In genomic region chr20:17775600-17775999, GRCh38 we compare ENCODE assay signal across 8 cellular contexts.
"Had no signal": no experiment of that assay in that cellular context is flagged by ENCODE, and none has a peak within 500 bp of the region (broad histone marks: within the 10 kb centered on the region; RNA-seq: fewer than 3 reads in every experiment).

No MANE protein-coding gene starts in this region.

- H3K4me2 ChIP-seq: GM23338 had no signal

- H3K27ac Mint-ChIP-seq: GM23338, H9, IgD-negative memory B cell had no signal

- ATAC-seq: GM23338 had no signal

- H3K27ac ChIP-seq: HL-60 had no signal

- H3K4me3 Mint-ChIP-seq: GM23338, H9, IgD-negative memory B cell had no signal

- FAIRE-seq: H1, H54 had no signal

- H2AFZ ChIP-seq: GM23338 had no signal

- DNase-seq: H9, HCEC 1CT, KG1 had no signal

- H3K4me3 ChIP-seq: GM23338 had no signal
